Comparison of ENCODE assay signal across 8 cellular contexts in the genomic region with DNA sequence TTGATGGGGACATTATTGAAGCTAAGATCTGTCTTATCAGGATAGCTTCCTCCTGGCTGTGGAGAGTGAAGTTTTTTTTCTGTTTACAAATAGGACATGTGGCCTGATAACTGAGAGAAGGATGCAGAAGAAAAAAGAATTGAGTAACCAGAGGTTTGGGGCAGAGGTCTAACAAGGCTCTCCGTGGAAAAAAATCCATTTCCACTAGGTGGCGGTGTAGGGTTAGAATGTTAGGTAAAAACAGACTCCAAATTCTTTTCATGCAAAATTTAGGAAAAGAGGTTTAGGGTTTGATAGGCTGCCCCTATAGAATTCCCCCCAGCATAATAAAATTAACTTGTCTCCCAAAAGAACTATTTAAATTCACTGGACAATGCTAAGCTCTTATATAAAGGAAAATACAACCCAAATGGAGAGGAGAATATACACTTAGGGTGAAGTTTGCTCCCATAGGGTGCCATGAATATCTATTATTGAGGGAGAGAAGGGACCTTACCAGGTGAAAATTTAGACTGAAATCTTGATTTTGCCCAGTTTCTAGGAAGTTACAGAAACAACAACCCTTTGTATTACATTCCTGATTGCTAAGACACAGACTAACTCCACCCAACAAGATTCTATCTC.
DNase-seq lines count a peak whose midpoint lies in the region; ATAC-seq, FAIRE-seq and TF ChIP-seq lines count a peak whose summit lies in the region.

No MANE protein-coding gene starts in this region.

- H3K9me3 ChIP-seq in GM23248 (ENCODE audit: low read depth) (no peaks in the 10 kb centered on the region), GM12878 (replicated peaks; ENCODE audit: control insufficient read depth, insufficient read depth, low read length) (no peaks in the 10 kb centered on the region), liver (ENCODE audit: control insufficient read depth in 4 of 4, low read length in 3 of 4) (no peaks in the 10 kb centered on the region)

- H3K9ac ChIP-seq in GM23248: no peak overlapping the region
- H3K9ac ChIP-seq in GM12878 (ENCODE audit: control insufficient read depth, insufficient read depth, low read length): no peak overlapping the region
- no peak overlapping the region for H3K9ac ChIP-seq in liver (ENCODE audit: low read depth in 1 of 2, low read length in 2 of 2)

- no peak overlapping the region for H3K27ac ChIP-seq in GM23248
- H3K27ac ChIP-seq in GM12878 (ENCODE audit: control insufficient read depth, insufficient read depth): no peak overlapping the region
- no peak overlapping the region for H3K27ac ChIP-seq in liver (ENCODE audit: low read depth in 1 of 2, low read length in 2 of 2)

- CTCF ChIA-PET in GM12878 (lab: Yijun Ruan, JAX): interaction anchor here (0.7 to 3.6 kb wide), 14 partner anchors 9 to 897 kb away, joined by 3 to 19 read pairs (median 4); no protein-coding TSS in a partner anchor

- H3K27me3 ChIP-seq in GM23248 (replicated peaks; ENCODE audit: insufficient read depth): no peaks in the 10 kb centered on the region
- H3K27me3 ChIP-seq in GM12878 (replicated peaks in 1 of 2; ENCODE audit: control insufficient read depth in 2 of 2, insufficient read depth in 2 of 2, low read length in 1 of 2): no peaks in the 10 kb centered on the region
- H3K27me3 ChIP-seq in liver (ENCODE audit: control insufficient read depth in 4 of 4, insufficient read depth in 4 of 4, low read length in 3 of 4): no peaks in the 10 kb centered on the region

- H3F3A ChIP-seq in GM23248 (ENCODE audit: insufficient read depth): no peaks in the 10 kb centered on the region

- DNase-seq in NCI-H2196 (lab: John Stamatoyannopoulos, UW; ENCODE audit: unreplicated experiment) (peak; percentile 74), NCI-H2196 treated with DMSO at 0.1 percent for 48 hours (lab: John Stamatoyannopoulos, UW; ENCODE audit: unreplicated experiment) (no peak), GM23248 (peak; percentile 49), NCI-H2081 treated with DMSO at 0.1 percent for 48 hours (lab: John Stamatoyannopoulos, UW) (peak; percentile 50), GM12878 (ENCODE audit: low read depth, low spot score) (no peak)
- no peak for DNase-seq in activated CD4-positive, CD25-positive, alpha-beta regulatory T cell (lab: John Stamatoyannopoulos, UW)

- TF ChIP-seq CTCF in GM12878 (IDR thresholded peaks at IDR 0.05 in 2 of 3, conservative IDR thresholded peaks at IDR 0.05 in 1 of 3; ENCODE audit: control insufficient read depth in 2 of 3, extremely low read depth in 1 of 3, insufficient read depth in 1 of 3, low read depth in 3 of 3, low read length in 3 of 3) (peak; percentile 56 to 62 (median 61); a peak in 5 of 6 replicates), liver (IDR thresholded peaks at IDR 0.05; ENCODE audit: low read depth, low read length, missing input control) (peak; percentile 41)

- SMC1A ChIA-PET in GM12878 (lab: Charles Lee; ENCODE audit: uncharacterized antibody, unreplicated experiment): interaction anchor here (0.7 to 3.1 kb wide), 4 partner anchors 165 to 896 kb away, joined by 3 to 14 read pairs (median 4); no protein-coding TSS in a partner anchor

- no peak for TF ChIP-seq EP300 in GM12878 (IDR thresholded peaks at IDR 0.05; ENCODE audit: borderline replicate concordance in 1 of 2, control insufficient read depth in 1 of 2, low read depth in 2 of 2, low read length in 2 of 2)

- no TSS peak for BruUV-seq in GM12878 (replicated peaks; lab: Mats Ljungman, UMichigan)

- in situ Hi-C loops in GM23248 (cut with MboI) (no loop called here), GM12878 (cut with MboI) (loop anchor here (10.0 kb wide), 1 partner anchor 438 kb away; no protein-coding TSS in a partner anchor)

- no peaks in the 10 kb centered on the region for H3K9me2 ChIP-seq in GM23248 (ENCODE audit: insufficient read depth)

- no peaks in the 10 kb centered on the region for H3K79me2 ChIP-seq in GM23248 (ENCODE audit: insufficient read depth)
- no peaks in the 10 kb centered on the region for H3K79me2 ChIP-seq in GM12878 (ENCODE audit: control insufficient read depth, insufficient read depth, low read length)

- H2AFZ ChIP-seq in GM23248 (no peak overlapping the region), GM12878 (ENCODE audit: control insufficient read depth, low read depth, low read length) (no peak overlapping the region)

- no peak for FAIRE-seq in GM12878 (lab: Jason Lieb, UNC)

- no peak overlapping the region for H3K4me2 ChIP-seq in GM23248 (ENCODE audit: unreplicated experiment)
- H3K4me2 ChIP-seq in GM12878 (ENCODE audit: control insufficient read depth, insufficient read depth): no peak overlapping the region

- intact Hi-C loops in GM12878 (cut with micrococcal nuclease; ENCODE audit: unreplicated experiment): loop anchor here (1.0 to 10.0 kb wide), 3 partner anchors 433 to 1495 kb away; no protein-coding TSS in a partner anchor

- RAD21 ChIA-PET in GM12878 (lab: Charles Lee; ENCODE audit: unreplicated experiment): interaction anchor here (1.0 to 2.0 kb wide), 2 partner anchors 214 to 433 kb away, joined by 3 to 10 read pairs; no protein-coding TSS in a partner anchor

- POLR2A ChIA-PET in GM12878 (lab: Charles Lee): no interaction called here

- H3K4me1 ChIP-seq in GM23248 (ENCODE audit: insufficient read depth) (peaks cover 10% of the 10 kb centered on the region; the same call in 1 of the 2 replicates), GM12878 (ENCODE audit: control insufficient read depth, insufficient read depth, low read length) (no peaks in the 10 kb centered on the region), liver (ENCODE audit: control insufficient read depth in 4 of 4, insufficient read depth in 4 of 4, low read length in 3 of 4) (no peaks in the 10 kb centered on the region)

- no peaks in the 10 kb centered on the region for H4K20me1 ChIP-seq in GM23248 (ENCODE audit: insufficient read depth)
- H4K20me1 ChIP-seq in GM12878 (ENCODE audit: control insufficient read depth, insufficient read depth): no peaks in the 10 kb centered on the region

- ATAC-seq in GM12878: peak; percentile 76
- ATAC-seq in HG02571 (IDR thresholded peaks at IDR 0.05; ENCODE audit: unreplicated experiment): no peak

- H3K36me3 ChIP-seq in GM23248 (ENCODE audit: low read depth) (no peaks in the 10 kb centered on the region), GM12878 (ENCODE audit: control insufficient read depth in 2 of 2, insufficient read depth in 2 of 2, low read length in 1 of 2) (no peaks in the 10 kb centered on the region), liver (ENCODE audit: control insufficient read depth in 4 of 4, insufficient read depth in 3 of 4, low read depth in 1 of 4, low read length in 3 of 4) (no peaks in the 10 kb centered on the region)

- TF ChIP-seq POLR2A in GM12878 (IDR thresholded peaks at IDR 0.05; ENCODE audit: low read depth, low read length): no peak

- TF ChIP-seq RAD21 in GM12878 (IDR thresholded peaks at IDR 0.05; ENCODE audit: insufficient read depth, low read depth, low read length) (peak; percentile 73), liver (IDR thresholded peaks at IDR 0.05) (peak; percentile 61 to 70)

- H3K4me3 ChIP-seq in GM23248 (no peak overlapping the region), GM12878 (no peak overlapping the region), liver (ENCODE audit: low read depth in 1 of 3, low read length in 3 of 3) (no peak overlapping the region)

- 0 to 7% methylated on average over 2 of the region's 2 CpGs for WGBS in GM23248 (ENCODE audit: low coverage in 1 of 2, low lambda C conversion rate in 2 of 2, missing lambda C conversion rate in 2 of 2), 2 experiments
- WGBS in GM12878 (ENCODE audit: insufficient coverage, insufficient replicate concordance, low lambda C conversion rate, missing lambda C conversion rate): 0% methylated on average over 2 of the region's 2 CpGs
- 6% methylated on average over 2 of the region's 2 CpGs for WGBS in liver

TF ChIP-seq in GM12878, 131 proteins besides CTCF, POLR2A, EP300 and RAD21:
- TF ChIP-seq HDAC2 (IDR thresholded peaks at IDR 0.05): no peak
- peak; percentile 53; the same call in 1 of the 2 replicates for TF ChIP-seq SMC3 (IDR thresholded peaks at IDR 0.05; ENCODE audit: borderline replicate concordance, low read length)
TF ChIP-seq in GM12878: peak in this region for 1.

TF ChIP-seq in liver, 16 proteins besides CTCF, POLR2A, EP300 and RAD21:
- TF ChIP-seq HNF4A (conservative IDR thresholded peaks at IDR 0.05) (peak; percentile 24), YY1 (IDR thresholded peaks at IDR 0.05) (no peak)

Comparison
In these comparisons a context has a peak if more than half of its experiments do, and no peak if none do; other contexts are left out.
1. DNase-seq: peak in NCI-H2196 (single experiment), GM23248 (single experiment) and NCI-H2081 treated with DMSO at 0.1 percent for 48 hours (single experiment); none in NCI-H2196 treated with DMSO at 0.1 percent for 48 hours (single experiment), GM12878 (single experiment) and activated CD4-positive, CD25-positive, alpha-beta regulatory T cell (0 of 4).